Comparison of ENCODE assay signal across 27 cellular contexts in genomic region chr2:174873457-174873856, GRCh38.
DNase-seq lines count a peak whose midpoint lies in the region; ATAC-seq and TF ChIP-seq lines count a peak whose summit lies in the region.
"Had no signal": no experiment of that assay in that cellular context is flagged by ENCODE, and none has a peak within 500 bp of the region (broad histone marks: within the 10 kb centered on the region; RNA-seq: fewer than 3 reads in every experiment).

No MANE protein-coding gene starts in this region.

- H3K4me3 ChIP-seq in cardiac muscle cell: no peak overlapping the region
- H3K4me3 ChIP-seq in fibroblast of the aortic adventitia (ENCODE audit: low read depth, low read length): no peak overlapping the region
- no peak overlapping the region for H3K4me3 ChIP-seq in transverse colon
- H3K4me3 ChIP-seq: left ventricle myocardium inferior, mucosa of descending colon, Peyer's patch, tibial artery had no signal

- no peak for TF ChIP-seq POLR2A in transverse colon (IDR thresholded peaks at IDR 0.05)

- no peaks in the 10 kb centered on the region for H3K9me3 Mint-ChIP-seq in activated CD4-positive, alpha-beta memory T cell treated with anti-CD3 and anti-CD28 coated beads for 36 hours
- H3K9me3 Mint-ChIP-seq: activated T-helper 2 cell treated with anti-CD3 and anti-CD28 coated beads, Interferon-gamma antibody, Interleukin-2, Interleukin-4, amounts not matched to agents 10 μg/mL and 5 μg/mL and 100 μg/mL, durations not matched to agents 14 hours and 24 hours and 36 hours; stimulated activated naive CD8-positive, alpha-beta T cell treated with anti-CD3 and anti-CD28 coated beads, Interleukin-15, Interleukin-2, amounts not matched to agents 100 ng/mL and 50 ng/mL, for 24 hours had no signal

- H3K9me3 ChIP-seq in cardiac muscle cell (ENCODE audit: low read depth) (no peaks in the 10 kb centered on the region), transverse colon (no peaks in the 10 kb centered on the region)
- H3K9me3 ChIP-seq: left ventricle myocardium inferior, mucosa of descending colon, Peyer's patch, tibial artery had no signal

- DNase-seq in cardiac muscle cell (ENCODE audit: low read depth in 1 of 2, low spot score in 1 of 2) (peak; percentile 1 to 87), left ventricle myocardium superior (no peak), amniotic epithelial cell (ENCODE audit: low read depth) (peak; percentile 5), fibroblast of the aortic adventitia (ENCODE audit: low read depth) (peak; percentile 77), NCI-H1436 (lab: John Stamatoyannopoulos, UW) (no peak), activated gamma-delta T cell treated with Interleukin-2 at 50 U/mL for 16 hours (no peak), transverse colon (no peak)
- no peak for DNase-seq in activated CD4-positive, alpha-beta memory T cell treated with anti-CD3 and anti-CD28 coated beads for 36 hours
- DNase-seq: activated CD4-positive, alpha-beta T cell treated with anti-CD3 and anti-CD28 coated beads, Interleukin-2, amount 50 U/mL, for 1 hour; activated CD8-positive, alpha-beta memory T cell treated with anti-CD3 and anti-CD28 coated beads, Interleukin-2, amount 50 U/mL, for 4 hours; caudate nucleus; left ventricle myocardium inferior; mucosa of descending colon; NCI-H1092; NCI-H2081 treated with DMSO at 0.1 percent for 48 hours; NCI-H446; NK-92 treated with Interleukin-12 subunit alpha and Interleukin-12 subunit beta, amount 100 ng/mL, for 24 hours; Peyer's patch; small intestine; stimulated activated CD4-positive, alpha-beta T cell treated with anti-CD3 and anti-CD28 coated beads, Interleukin-4, amount 100 ng/mL, for 1 hour; tibial artery had no signal

- ATAC-seq in left ventricle myocardium superior: no peak
- ATAC-seq: mucosa of descending colon had no signal

- peaks cover 15% of the 10 kb centered on the region for H3K4me1 ChIP-seq in cardiac muscle cell (ENCODE audit: low read depth)
- H3K4me1 ChIP-seq in transverse colon: no peaks in the 10 kb centered on the region
- H3K4me1 ChIP-seq: Peyer's patch had no signal

- TF ChIP-seq CTCF in cardiac muscle cell (IDR thresholded peaks at IDR 0.05; ENCODE audit: low read depth, low read length): no peak
- no peak for TF ChIP-seq CTCF in fibroblast of the aortic adventitia (IDR thresholded peaks at IDR 0.05; ENCODE audit: insufficient read depth, low read length)
- TF ChIP-seq CTCF in transverse colon (IDR thresholded peaks at IDR 0.05): no peak

- H3K27me3 ChIP-seq in cardiac muscle cell (no peaks in the 10 kb centered on the region), transverse colon (no peaks in the 10 kb centered on the region)
- H3K27me3 ChIP-seq: Peyer's patch, tibial artery had no signal

- no peaks in the 10 kb centered on the region for H3K27me3 Mint-ChIP-seq in activated CD4-positive, alpha-beta memory T cell treated with anti-CD3 and anti-CD28 coated beads for 36 hours
- H3K27me3 Mint-ChIP-seq: progenitor cell of endocrine pancreas; stimulated activated naive CD8-positive, alpha-beta T cell treated with anti-CD3 and anti-CD28 coated beads, Interleukin-15, Interleukin-2, amounts not matched to agents 100 ng/mL and 50 ng/mL, for 24 hours had no signal

- H3K27ac ChIP-seq in cardiac muscle cell: no peak overlapping the region
- H3K27ac ChIP-seq in transverse colon: no peak overlapping the region
- H3K27ac ChIP-seq: 22Rv1, C4-2B, left ventricle myocardium inferior, Peyer's patch, tibial artery, VCaP had no signal

- H3K27ac Mint-ChIP-seq in activated CD4-positive, alpha-beta memory T cell treated with anti-CD3 and anti-CD28 coated beads for 36 hours: no peak overlapping the region
- H3K27ac Mint-ChIP-seq: activated T-helper 2 cell treated with anti-CD3 and anti-CD28 coated beads, Interferon-gamma antibody, Interleukin-2, Interleukin-4, amounts not matched to agents 10 μg/mL and 5 μg/mL and 100 μg/mL, durations not matched to agents 14 hours and 24 hours and 36 hours; progenitor cell of endocrine pancreas; stimulated activated naive CD8-positive, alpha-beta T cell treated with anti-CD3 and anti-CD28 coated beads, Interleukin-15, Interleukin-2, amounts not matched to agents 100 ng/mL and 50 ng/mL, for 24 hours had no signal

- H3K4me1 Mint-ChIP-seq in activated CD4-positive, alpha-beta memory T cell treated with anti-CD3 and anti-CD28 coated beads for 36 hours (ENCODE audit: low read depth): no peaks in the 10 kb centered on the region

- CTCF ChIA-PET in activated CD4-positive, alpha-beta memory T cell treated with anti-CD3 and anti-CD28 coated beads for 36 hours (lab: Charles Lee): no interaction called here

- no peak overlapping the region for H3K4me3 Mint-ChIP-seq in activated CD4-positive, alpha-beta memory T cell treated with anti-CD3 and anti-CD28 coated beads for 36 hours
- H3K4me3 Mint-ChIP-seq: stimulated activated naive CD8-positive, alpha-beta T cell treated with anti-CD3 and anti-CD28 coated beads, Interleukin-15, Interleukin-2, amounts not matched to agents 100 ng/mL and 50 ng/mL, for 24 hours had no signal

- POLR2A ChIA-PET in activated CD4-positive, alpha-beta memory T cell treated with anti-CD3 and anti-CD28 coated beads for 36 hours (lab: Charles Lee): no interaction called here

- H3K36me3 ChIP-seq in cardiac muscle cell (no peaks in the 10 kb centered on the region), transverse colon (no peaks in the 10 kb centered on the region)
- H3K36me3 ChIP-seq: left ventricle myocardium inferior, Peyer's patch, tibial artery had no signal

- intact Hi-C loops in left ventricle myocardium superior (cut with micrococcal nuclease) (no loop called here), transverse colon (cut with DNase I; ENCODE audit: low total_unique reads) (no loop called here)
- intact Hi-C loops in activated CD4-positive, alpha-beta memory T cell treated with anti-CD3 and anti-CD28 coated beads for 36 hours (cut with micrococcal nuclease): no loop called here

- in situ Hi-C loops in transverse colon (cut with MboI; ENCODE audit: low pct_ligation_motif_present in 1 of 4, low pct_unique_long_range_greater_than_20kb in 1 of 4, low sequenced_read_pairs in 3 of 4): no loop called here

- no peak for TF ChIP-seq EP300 in transverse colon (IDR thresholded peaks at IDR 0.05; ENCODE audit: low read depth)

- no peaks in the 10 kb centered on the region for H3K36me3 Mint-ChIP-seq in activated CD4-positive, alpha-beta memory T cell treated with anti-CD3 and anti-CD28 coated beads for 36 hours

Comparison
In these comparisons a context has a peak if more than half of its experiments do, and no peak if none do; other contexts are left out.
1. DNase-seq: peak in cardiac muscle cell (2 of 2), amniotic epithelial cell (single experiment) and fibroblast of the aortic adventitia (single experiment); none in left ventricle myocardium superior (single experiment), NCI-H1436 (single experiment), activated CD4-positive, alpha-beta memory T cell treated with anti-CD3 and anti-CD28 coated beads for 36 hours (single experiment), activated gamma-delta T cell treated with Interleukin-2 at 50 U/mL for 16 hours (single experiment) and transverse colon (single experiment).